1 cellular context compared by ENCODE assay signal in the genomic region with DNA sequence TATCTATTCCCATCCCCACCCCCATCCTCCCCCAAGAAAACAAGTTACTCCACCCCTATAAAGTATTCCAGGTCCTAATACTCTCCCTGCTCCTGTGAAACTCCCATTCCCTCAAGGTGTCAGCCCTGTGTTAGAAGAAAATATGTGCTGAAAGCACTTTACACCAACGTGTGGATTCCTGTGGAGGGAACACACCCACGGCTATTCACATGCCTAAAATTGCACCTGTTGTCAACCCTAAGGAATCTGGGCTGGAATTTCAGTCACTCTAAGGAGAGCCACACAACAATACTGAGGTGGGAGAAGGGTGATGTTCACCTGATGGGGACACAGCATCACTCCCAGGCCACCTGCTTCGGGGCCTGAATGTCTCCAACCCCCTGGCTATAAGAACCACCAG.
A peak's percentile ranks its signal among the peaks of the same experiment; 100 is the strongest.
TF ChIP-seq lines count a peak whose summit lies in the region.

No MANE protein-coding gene starts in this region.

TF ChIP-seq in HEK293, 187 proteins besides CTCF, POLR2A, EP300 and RAD21 (continued from another document):
- TF ChIP-seq, protein P1, sequence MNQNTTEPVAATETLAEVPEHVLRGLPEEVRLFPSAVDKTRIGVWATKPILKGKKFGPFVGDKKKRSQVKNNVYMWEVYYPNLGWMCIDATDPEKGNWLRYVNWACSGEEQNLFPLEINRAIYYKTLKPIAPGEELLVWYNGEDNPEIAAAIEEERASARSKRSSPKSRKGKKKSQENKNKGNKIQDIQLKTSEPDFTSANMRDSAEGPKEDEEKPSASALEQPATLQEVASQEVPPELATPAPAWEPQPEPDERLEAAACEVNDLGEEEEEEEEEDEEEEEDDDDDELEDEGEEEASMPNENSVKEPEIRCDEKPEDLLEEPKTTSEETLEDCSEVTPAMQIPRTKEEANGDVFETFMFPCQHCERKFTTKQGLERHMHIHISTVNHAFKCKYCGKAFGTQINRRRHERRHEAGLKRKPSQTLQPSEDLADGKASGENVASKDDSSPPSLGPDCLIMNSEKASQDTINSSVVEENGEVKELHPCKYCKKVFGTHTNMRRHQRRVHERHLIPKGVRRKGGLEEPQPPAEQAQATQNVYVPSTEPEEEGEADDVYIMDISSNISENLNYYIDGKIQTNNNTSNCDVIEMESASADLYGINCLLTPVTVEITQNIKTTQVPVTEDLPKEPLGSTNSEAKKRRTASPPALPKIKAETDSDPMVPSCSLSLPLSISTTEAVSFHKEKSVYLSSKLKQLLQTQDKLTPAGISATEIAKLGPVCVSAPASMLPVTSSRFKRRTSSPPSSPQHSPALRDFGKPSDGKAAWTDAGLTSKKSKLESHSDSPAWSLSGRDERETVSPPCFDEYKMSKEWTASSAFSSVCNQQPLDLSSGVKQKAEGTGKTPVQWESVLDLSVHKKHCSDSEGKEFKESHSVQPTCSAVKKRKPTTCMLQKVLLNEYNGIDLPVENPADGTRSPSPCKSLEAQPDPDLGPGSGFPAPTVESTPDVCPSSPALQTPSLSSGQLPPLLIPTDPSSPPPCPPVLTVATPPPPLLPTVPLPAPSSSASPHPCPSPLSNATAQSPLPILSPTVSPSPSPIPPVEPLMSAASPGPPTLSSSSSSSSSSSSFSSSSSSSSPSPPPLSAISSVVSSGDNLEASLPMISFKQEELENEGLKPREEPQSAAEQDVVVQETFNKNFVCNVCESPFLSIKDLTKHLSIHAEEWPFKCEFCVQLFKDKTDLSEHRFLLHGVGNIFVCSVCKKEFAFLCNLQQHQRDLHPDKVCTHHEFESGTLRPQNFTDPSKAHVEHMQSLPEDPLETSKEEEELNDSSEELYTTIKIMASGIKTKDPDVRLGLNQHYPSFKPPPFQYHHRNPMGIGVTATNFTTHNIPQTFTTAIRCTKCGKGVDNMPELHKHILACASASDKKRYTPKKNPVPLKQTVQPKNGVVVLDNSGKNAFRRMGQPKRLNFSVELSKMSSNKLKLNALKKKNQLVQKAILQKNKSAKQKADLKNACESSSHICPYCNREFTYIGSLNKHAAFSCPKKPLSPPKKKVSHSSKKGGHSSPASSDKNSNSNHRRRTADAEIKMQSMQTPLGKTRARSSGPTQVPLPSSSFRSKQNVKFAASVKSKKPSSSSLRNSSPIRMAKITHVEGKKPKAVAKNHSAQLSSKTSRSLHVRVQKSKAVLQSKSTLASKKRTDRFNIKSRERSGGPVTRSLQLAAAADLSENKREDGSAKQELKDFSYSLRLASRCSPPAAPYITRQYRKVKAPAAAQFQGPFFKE (tag by site-specific recombination; IDR thresholded peaks at IDR 0.05; ENCODE audit: borderline replicate concordance) = no peak
- peak; percentile 48; the same call in 1 of the 2 replicates for TF ChIP-seq SCRT2 (tag by site-specific recombination; IDR thresholded peaks at IDR 0.05)
- TF ChIP-seq ZNF248 (tag by site-specific recombination; IDR thresholded peaks at IDR 0.05) = no peak
- peak; percentile 68 for TF ChIP-seq ZFHX2 (tag by site-specific recombination; conservative IDR thresholded peaks at IDR 0.05)
- no peak for TF ChIP-seq ZNF677 (tag by site-specific recombination; IDR thresholded peaks at IDR 0.05)
- TF ChIP-seq, protein P2, sequence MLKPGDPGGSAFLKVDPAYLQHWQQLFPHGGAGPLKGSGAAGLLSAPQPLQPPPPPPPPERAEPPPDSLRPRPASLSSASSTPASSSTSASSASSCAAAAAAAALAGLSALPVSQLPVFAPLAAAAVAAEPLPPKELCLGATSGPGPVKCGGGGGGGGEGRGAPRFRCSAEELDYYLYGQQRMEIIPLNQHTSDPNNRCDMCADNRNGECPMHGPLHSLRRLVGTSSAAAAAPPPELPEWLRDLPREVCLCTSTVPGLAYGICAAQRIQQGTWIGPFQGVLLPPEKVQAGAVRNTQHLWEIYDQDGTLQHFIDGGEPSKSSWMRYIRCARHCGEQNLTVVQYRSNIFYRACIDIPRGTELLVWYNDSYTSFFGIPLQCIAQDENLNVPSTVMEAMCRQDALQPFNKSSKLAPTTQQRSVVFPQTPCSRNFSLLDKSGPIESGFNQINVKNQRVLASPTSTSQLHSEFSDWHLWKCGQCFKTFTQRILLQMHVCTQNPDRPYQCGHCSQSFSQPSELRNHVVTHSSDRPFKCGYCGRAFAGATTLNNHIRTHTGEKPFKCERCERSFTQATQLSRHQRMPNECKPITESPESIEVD (tag by site-specific recombination; IDR thresholded peaks at IDR 0.05) = no peak
- no peak for TF ChIP-seq KLF7 (tag by site-specific recombination; IDR thresholded peaks at IDR 0.05; ENCODE audit: borderline replicate concordance)
- TF ChIP-seq, protein P3, sequence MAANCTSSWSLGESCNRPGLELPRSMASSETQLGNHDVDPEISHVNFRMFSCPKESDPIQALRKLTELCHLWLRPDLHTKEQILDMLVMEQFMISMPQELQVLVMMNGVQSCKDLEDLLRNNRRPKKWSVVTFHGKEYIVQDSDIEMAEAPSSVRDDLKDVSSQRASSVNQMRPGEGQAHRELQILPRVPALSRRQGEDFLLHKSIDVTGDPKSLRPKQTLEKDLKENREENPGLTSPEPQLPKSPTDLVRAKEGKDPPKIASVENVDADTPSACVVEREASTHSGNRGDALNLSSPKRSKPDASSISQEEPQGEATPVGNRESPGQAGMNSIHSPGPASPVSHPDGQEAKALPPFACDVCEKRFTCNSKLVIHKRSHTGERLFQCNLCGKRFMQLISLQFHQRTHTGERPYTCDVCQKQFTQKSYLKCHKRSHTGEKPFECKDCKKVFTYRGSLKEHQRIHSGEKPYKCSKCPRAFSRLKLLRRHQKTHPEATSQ (tag by site-specific recombination; IDR thresholded peaks at IDR 0.05) = no peak
- no peak for TF ChIP-seq ZNF549 (tag by site-specific recombination; IDR thresholded peaks at IDR 0.05)
- TF ChIP-seq, protein P4, sequence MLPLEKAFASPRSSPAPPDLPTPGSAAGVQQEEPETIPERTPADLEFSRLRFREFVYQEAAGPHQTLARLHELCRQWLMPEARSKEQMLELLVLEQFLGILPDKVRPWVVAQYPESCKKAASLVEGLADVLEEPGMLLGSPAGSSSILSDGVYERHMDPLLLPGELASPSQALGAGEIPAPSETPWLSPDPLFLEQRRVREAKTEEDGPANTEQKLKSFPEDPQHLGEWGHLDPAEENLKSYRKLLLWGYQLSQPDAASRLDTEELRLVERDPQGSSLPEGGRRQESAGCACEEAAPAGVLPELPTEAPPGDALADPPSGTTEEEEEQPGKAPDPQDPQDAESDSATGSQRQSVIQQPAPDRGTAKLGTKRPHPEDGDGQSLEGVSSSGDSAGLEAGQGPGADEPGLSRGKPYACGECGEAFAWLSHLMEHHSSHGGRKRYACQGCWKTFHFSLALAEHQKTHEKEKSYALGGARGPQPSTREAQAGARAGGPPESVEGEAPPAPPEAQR (tag by site-specific recombination; IDR thresholded peaks at IDR 0.05) = no peak
- TF ChIP-seq BCL11A (tag by site-specific recombination; IDR thresholded peaks at IDR 0.05; ENCODE audit: low read depth) = no peak
- no peak for TF ChIP-seq IKZF3 (tag by site-specific recombination; IDR thresholded peaks at IDR 0.05)
- peak; percentile 54 for TF ChIP-seq EGR2 (tag by site-specific recombination; IDR thresholded peaks at IDR 0.05; ENCODE audit: low read depth)
- no peak for TF ChIP-seq SP2 (tag by site-specific recombination; IDR thresholded peaks at IDR 0.05)
- TF ChIP-seq ZBTB20 (tag by site-specific recombination; IDR thresholded peaks at IDR 0.05) = 0 out of 2 replicates have a peak, but pooled peaks have one; percentile 19
- TF ChIP-seq ZNF843 (tag by site-specific recombination; IDR thresholded peaks at IDR 0.05) = no peak
- no peak for TF ChIP-seq ZNF48 (tag by site-specific recombination; IDR thresholded peaks at IDR 0.05)
- TF ChIP-seq, protein P5, sequence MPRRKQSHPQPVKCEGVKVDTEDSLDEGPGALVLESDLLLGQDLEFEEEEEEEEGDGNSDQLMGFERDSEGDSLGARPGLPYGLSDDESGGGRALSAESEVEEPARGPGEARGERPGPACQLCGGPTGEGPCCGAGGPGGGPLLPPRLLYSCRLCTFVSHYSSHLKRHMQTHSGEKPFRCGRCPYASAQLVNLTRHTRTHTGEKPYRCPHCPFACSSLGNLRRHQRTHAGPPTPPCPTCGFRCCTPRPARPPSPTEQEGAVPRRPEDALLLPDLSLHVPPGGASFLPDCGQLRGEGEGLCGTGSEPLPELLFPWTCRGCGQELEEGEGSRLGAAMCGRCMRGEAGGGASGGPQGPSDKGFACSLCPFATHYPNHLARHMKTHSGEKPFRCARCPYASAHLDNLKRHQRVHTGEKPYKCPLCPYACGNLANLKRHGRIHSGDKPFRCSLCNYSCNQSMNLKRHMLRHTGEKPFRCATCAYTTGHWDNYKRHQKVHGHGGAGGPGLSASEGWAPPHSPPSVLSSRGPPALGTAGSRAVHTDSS (tag by site-specific recombination; IDR thresholded peaks at IDR 0.05) = no peak
- TF ChIP-seq ZNF561 (tag by site-specific recombination; IDR thresholded peaks at IDR 0.05; ENCODE audit: borderline replicate concordance) = no peak
- TF ChIP-seq SP7 (tag by site-specific recombination; IDR thresholded peaks at IDR 0.05) = no peak
TF ChIP-seq in HEK293: peak in this region for 4.
